ENCODE assay signal across 8 cellular contexts in genomic region chr15:62389887-62390792, GRCh38. TPM values are rescaled to one million over a fixed set of nuclear protein-coding genes. Genes with fewer than 3 reads are reported as not detected.
DNase-seq lines count a peak whose midpoint lies in the region; ATAC-seq and TF ChIP-seq lines count a peak whose summit lies in the region.

TLN2 (plus strand) TSS chr15:62390550.

- no peaks in the 10 kb centered on the region for H3K36me3 Mint-ChIP-seq in activated CD4-positive, alpha-beta T cell treated with anti-CD3 and anti-CD28 coated beads, Interleukin-2, amount 10 ng/mL, durations not matched to agents 7 days and 5 days (ENCODE audit: low read depth)
- peaks cover 11% of the 10 kb centered on the region for H3K36me3 Mint-ChIP-seq in dendritic cell treated with granulocyte-macrophage colony-stimulating factor and Interleukin-4, amounts not matched to agents 40 ng/mL and 50 ng/mL, for 4 days (ENCODE audit: low read depth)

- H3K27me3 Mint-ChIP-seq in activated CD4-positive, alpha-beta T cell treated with anti-CD3 and anti-CD28 coated beads, Interleukin-2, amount 10 ng/mL, durations not matched to agents 7 days and 5 days, result peaks cover 35% of the 10 kb centered on the region
- peaks cover 39% of the 10 kb centered on the region for H3K27me3 Mint-ChIP-seq in dendritic cell treated with granulocyte-macrophage colony-stimulating factor and Interleukin-4, amounts not matched to agents 40 ng/mL and 50 ng/mL, for 4 days

- no peak for TF ChIP-seq RAD21 in liver (IDR thresholded peaks at IDR 0.05)

- peaks cover 35% of the 10 kb centered on the region for H3K4me1 ChIP-seq in ACC112 (ENCODE audit: control insufficient read depth, insufficient read depth, low read length, unreplicated experiment)
- peaks cover 3 to 29% (median 16%) of the 10 kb centered on the region in 4 donors for H3K4me1 ChIP-seq in liver (ENCODE audit: control insufficient read depth in 4 of 4, insufficient read depth in 4 of 4, low read length in 3 of 4)

- under 1% methylated on average over 74 of the region's 74 CpGs for WGBS in liver

- peak; percentile 82 for DNase-seq in NCI-H2227 (lab: John Stamatoyannopoulos, UW; ENCODE audit: unreplicated experiment)
- DNase-seq in activated CD4-positive, alpha-beta T cell treated with anti-CD3 and anti-CD28 coated beads, Interleukin-2, amount 10 ng/mL, durations not matched to agents 7 days and 5 days, result peak; percentile 61
- peak; percentile 59 for DNase-seq in stimulated activated CD4-positive, alpha-beta T cell treated with anti-CD3 and anti-CD28 coated beads, Interleukin-4, amount 100 ng/mL, for 24 hours

- H3K27me3 ChIP-seq in ACC112 (ENCODE audit: insufficient read depth, low read length) (no peaks in the 10 kb centered on the region), liver (ENCODE audit: control insufficient read depth in 4 of 4, insufficient read depth in 4 of 4, low read length in 3 of 4) (no peaks in the 10 kb centered on the region)

- peak within 1 kb of the TSS; percentile 100 for H2AFZ ChIP-seq in ACC112 (ENCODE audit: low read length, unreplicated experiment)

- peak within 1 kb of the TSS; percentile 93 for H3K27ac Mint-ChIP-seq in activated CD4-positive, alpha-beta T cell treated with anti-CD3 and anti-CD28 coated beads, Interleukin-2, amount 10 ng/mL, durations not matched to agents 7 days and 5 days
- peak within 1 kb of the TSS; percentile 94 for H3K27ac Mint-ChIP-seq in dendritic cell treated with granulocyte-macrophage colony-stimulating factor and Interleukin-4, amounts not matched to agents 40 ng/mL and 50 ng/mL, for 4 days

- ATAC-seq in GM18519 (IDR thresholded peaks at IDR 0.05; ENCODE audit: low FRiP score, unreplicated experiment) (peak; percentile 79), HG02981 (IDR thresholded peaks at IDR 0.05; ENCODE audit: unreplicated experiment) (peak; percentile 87)

- H3K4me3 ChIP-seq in ACC112 (ENCODE audit: low read depth, low read length) (peak within 1 kb of the TSS; percentile 90), liver (ENCODE audit: low read depth in 1 of 3, low read length in 3 of 3) (peak within 1 kb of the TSS; percentile 96 to 99 (median 99))

- H3K9me3 ChIP-seq in liver (ENCODE audit: control insufficient read depth in 4 of 4, low read length in 3 of 4), result no peaks in the 10 kb centered on the region

- H3K4me3 Mint-ChIP-seq in activated CD4-positive, alpha-beta T cell treated with anti-CD3 and anti-CD28 coated beads, Interleukin-2, amount 10 ng/mL, durations not matched to agents 7 days and 5 days, result peak within 1 kb of the TSS; percentile 92
- H3K4me3 Mint-ChIP-seq in dendritic cell treated with granulocyte-macrophage colony-stimulating factor and Interleukin-4, amounts not matched to agents 40 ng/mL and 50 ng/mL, for 4 days, result peak within 1 kb of the TSS; percentile 96

- POLR2A ChIA-PET in activated CD4-positive, alpha-beta T cell treated with anti-CD3 and anti-CD28 coated beads, Interleukin-2, amount 10 ng/mL, durations not matched to agents 7 days and 5 days (lab: Charles Lee), result no interaction called here

- H3K36me3 ChIP-seq in ACC112 (ENCODE audit: insufficient read depth, low read length) (no peaks in the 10 kb centered on the region), liver (ENCODE audit: control insufficient read depth in 4 of 4, insufficient read depth in 3 of 4, low read depth in 1 of 4, low read length in 3 of 4) (no peaks in the 10 kb centered on the region)

- H3K9ac ChIP-seq in liver (ENCODE audit: low read depth in 1 of 2, low read length in 2 of 2), result peak within 1 kb of the TSS; percentile 29 to 93

- intact Hi-C loops in dendritic cell treated with granulocyte-macrophage colony-stimulating factor and Interleukin-4, amounts not matched to agents 40 ng/mL and 50 ng/mL, for 4 days (cut with micrococcal nuclease), result loop anchor here (10.0 kb wide), 1 partner anchor 305 kb away; no protein-coding TSS in a partner anchor

- H3K79me2 ChIP-seq in ACC112 (ENCODE audit: control insufficient read depth, insufficient read depth, low read length, unreplicated experiment), result peaks cover 26% of the 10 kb centered on the region

- H3K4me1 Mint-ChIP-seq in activated CD4-positive, alpha-beta T cell treated with anti-CD3 and anti-CD28 coated beads, Interleukin-2, amount 10 ng/mL, durations not matched to agents 7 days and 5 days, result peaks cover 19% of the 10 kb centered on the region
- peaks cover 26% of the 10 kb centered on the region for H3K4me1 Mint-ChIP-seq in dendritic cell treated with granulocyte-macrophage colony-stimulating factor and Interleukin-4, amounts not matched to agents 40 ng/mL and 50 ng/mL, for 4 days (ENCODE audit: low read depth)

- TF ChIP-seq CTCF in liver (IDR thresholded peaks at IDR 0.05; ENCODE audit: low read depth, low read length, missing input control), result no peak

- no peaks in the 10 kb centered on the region for H3K9me3 Mint-ChIP-seq in activated CD4-positive, alpha-beta T cell treated with anti-CD3 and anti-CD28 coated beads, Interleukin-2, amount 10 ng/mL, durations not matched to agents 7 days and 5 days
- no peaks in the 10 kb centered on the region for H3K9me3 Mint-ChIP-seq in dendritic cell treated with granulocyte-macrophage colony-stimulating factor and Interleukin-4, amounts not matched to agents 40 ng/mL and 50 ng/mL, for 4 days

- H3K27ac ChIP-seq in ACC112 (ENCODE audit: low read depth, low read length), result peak within 1 kb of the TSS; percentile 10; the same call in 1 of the 2 replicates
- peak within 1 kb of the TSS; percentile 27 to 59 for H3K27ac ChIP-seq in liver (ENCODE audit: low read depth in 1 of 2, low read length in 2 of 2)

- CTCF ChIA-PET in activated CD4-positive, alpha-beta T cell treated with anti-CD3 and anti-CD28 coated beads, Interleukin-2, amount 10 ng/mL, durations not matched to agents 7 days and 5 days (lab: Charles Lee), result no interaction called here

TF ChIP-seq in liver, 16 proteins besides CTCF, POLR2A, EP300 and RAD21:
- TF ChIP-seq YY1 (IDR thresholded peaks at IDR 0.05) (peak; percentile 2), SP1 (IDR thresholded peaks at IDR 0.05) (no peak)
TF ChIP-seq in liver: peak in this region for 1.

RNA-seq across cellular contexts. Expression of gene TLN2, which starts in this region (rescaled TPM):
- under 1 TPM; 0.27 to 0.37 TPM for total RNA-seq in activated CD4-positive, alpha-beta T cell treated with anti-CD3 and anti-CD28 coated beads, Interleukin-2, amount 10 ng/mL, durations not matched to agents 7 days and 5 days
- total RNA-seq in liver, result 10 to 100 TPM; 10.8 to 23.1 TPM
- polyA plus RNA-seq in liver, result 10 to 100 TPM in 1 of 2 donors, 1 to 10 TPM in 1; 3.9 to 14.5 TPM

Comparison
In these comparisons a context has a peak if more than half of its experiments do, and no peak if none do; other contexts are left out.
1. Peak in every context shown above with its lines: DNase-seq, ATAC-seq, H3K4me3 ChIP-seq and H3K27ac ChIP-seq.
2. RNA of gene TLN2 (total RNA-seq): 10.8 to 23.1 TPM in liver; 0.27 to 0.37 TPM in activated CD4-positive, alpha-beta T cell treated with anti-CD3 and anti-CD28 coated beads, Interleukin-2, amount 10 ng/mL, durations not matched to agents 7 days and 5 days; every median in the first group is over 4 times any median in the second.
3. Peak in DNase-seq in activated CD4-positive, alpha-beta T cell treated with anti-CD3 and anti-CD28 coated beads, Interleukin-2, amount 10 ng/mL, durations not matched to agents 7 days and 5 days; RNA of the gene not detected or under 1 TPM.